ENCODE assay signal across 1 cellular context in the genomic region with DNA sequence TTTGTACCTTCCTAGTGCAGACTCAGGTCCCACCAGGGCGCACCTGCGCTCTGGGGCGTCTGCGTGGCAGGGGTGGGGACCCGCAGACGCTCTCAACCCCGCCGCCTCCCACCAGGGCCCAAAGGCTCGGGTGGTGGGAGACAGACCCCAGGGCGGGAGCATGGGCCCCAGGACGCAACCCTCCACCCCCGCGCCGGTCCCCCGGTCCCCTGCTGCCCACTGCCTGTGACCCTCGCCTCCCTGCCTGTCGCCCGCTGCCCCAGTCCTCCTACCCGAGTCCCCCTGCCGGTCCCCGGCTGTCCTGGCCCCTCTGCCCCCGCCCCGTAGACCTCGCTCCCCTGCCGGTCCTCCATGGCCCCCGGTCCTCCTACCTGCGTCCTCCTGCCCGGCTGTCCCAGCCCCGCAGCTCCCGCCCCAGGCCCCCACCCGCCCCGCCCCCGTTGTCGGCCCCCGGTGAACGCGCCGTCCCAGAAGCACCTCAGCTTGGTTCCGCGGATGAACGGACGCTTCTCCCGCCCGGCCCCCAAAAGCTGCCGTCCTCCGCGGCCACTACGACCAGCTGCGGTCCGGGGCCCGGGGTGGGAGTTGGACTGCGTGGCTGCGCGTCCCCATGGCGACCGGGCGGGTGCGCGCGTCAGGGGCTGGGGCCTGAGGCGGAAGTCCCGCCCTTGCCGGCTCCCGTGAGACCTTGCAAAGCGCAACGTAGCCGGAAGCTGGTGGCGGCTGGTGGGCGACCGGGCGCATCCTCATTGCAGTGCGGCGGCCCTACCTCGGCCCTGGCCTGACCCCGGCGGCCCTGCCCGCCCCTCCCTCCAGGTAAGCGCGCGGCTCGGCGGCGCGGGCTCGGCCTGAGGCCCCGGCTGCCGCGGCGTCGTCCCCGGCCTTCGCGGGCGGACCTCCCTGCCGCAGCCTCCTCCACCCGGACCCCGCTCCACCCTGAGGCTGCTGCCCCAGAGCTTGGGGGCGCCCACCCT.
A peak's percentile ranks its signal among the peaks of the same experiment; 100 is the strongest.
TF ChIP-seq lines count a peak whose summit lies in the region.

TSS of gene ARFGAP1 (plus strand) at position 709 of the 974 bp plus-strand sequence. CDS start 2,768 bp downstream, outside the sequence.

TF ChIP-seq in HepG2, 621 proteins besides CTCF, POLR2A, EP300 and RAD21 (continued from another document and continues in another):
- TF ChIP-seq, protein P1, sequence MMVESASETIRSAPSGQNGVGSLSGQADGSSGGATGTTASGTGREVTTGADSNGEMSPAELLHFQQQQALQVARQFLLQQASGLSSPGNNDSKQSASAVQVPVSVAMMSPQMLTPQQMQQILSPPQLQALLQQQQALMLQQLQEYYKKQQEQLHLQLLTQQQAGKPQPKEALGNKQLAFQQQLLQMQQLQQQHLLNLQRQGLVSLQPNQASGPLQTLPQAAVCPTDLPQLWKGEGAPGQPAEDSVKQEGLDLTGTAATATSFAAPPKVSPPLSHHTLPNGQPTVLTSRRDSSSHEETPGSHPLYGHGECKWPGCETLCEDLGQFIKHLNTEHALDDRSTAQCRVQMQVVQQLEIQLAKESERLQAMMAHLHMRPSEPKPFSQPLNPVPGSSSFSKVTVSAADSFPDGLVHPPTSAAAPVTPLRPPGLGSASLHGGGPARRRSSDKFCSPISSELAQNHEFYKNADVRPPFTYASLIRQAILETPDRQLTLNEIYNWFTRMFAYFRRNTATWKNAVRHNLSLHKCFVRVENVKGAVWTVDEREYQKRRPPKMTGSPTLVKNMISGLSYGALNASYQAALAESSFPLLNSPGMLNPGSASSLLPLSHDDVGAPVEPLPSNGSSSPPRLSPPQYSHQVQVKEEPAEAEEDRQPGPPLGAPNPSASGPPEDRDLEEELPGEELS (CRISPR knock-in tag; IDR thresholded peaks at IDR 0.05): peak; percentile 30
- TF ChIP-seq, protein P2, sequence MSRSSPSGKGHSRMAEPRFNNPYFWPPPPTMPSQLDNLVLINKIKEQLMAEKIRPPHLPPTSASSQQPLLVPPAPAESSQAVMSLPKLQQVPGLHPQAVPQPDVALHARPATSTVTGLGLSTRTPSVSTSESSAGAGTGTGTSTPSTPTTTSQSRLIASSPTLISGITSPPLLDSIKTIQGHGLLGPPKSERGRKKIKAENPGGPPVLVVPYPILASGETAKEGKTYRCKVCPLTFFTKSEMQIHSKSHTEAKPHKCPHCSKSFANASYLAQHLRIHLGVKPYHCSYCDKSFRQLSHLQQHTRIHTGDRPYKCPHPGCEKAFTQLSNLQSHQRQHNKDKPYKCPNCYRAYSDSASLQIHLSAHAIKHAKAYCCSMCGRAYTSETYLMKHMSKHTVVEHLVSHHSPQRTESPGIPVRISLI (CRISPR knock-in tag; IDR thresholded peaks at IDR 0.05; ENCODE audit: borderline replicate concordance): no peak
- TF ChIP-seq SUZ12 (IDR thresholded peaks at IDR 0.05; ENCODE audit: low read depth, low read length): peak; percentile 34; the same call in 1 of the 2 replicates
- TF ChIP-seq RFX3 (CRISPR knock-in tag; IDR thresholded peaks at IDR 0.05): peak; percentile 98
- TF ChIP-seq ZKSCAN8 (CRISPR knock-in tag; IDR thresholded peaks at IDR 0.05; ENCODE audit: borderline replicate concordance): no peak
- no peak for TF ChIP-seq NR2F6 (IDR thresholded peaks at IDR 0.05)
- TF ChIP-seq NR2F6 (CRISPR knock-in tag; IDR thresholded peaks at IDR 0.05): peak; percentile 83; the same call in 1 of the 2 replicates
- TF ChIP-seq ZNF703 (CRISPR knock-in tag; IDR thresholded peaks at IDR 0.05; ENCODE audit: borderline replicate concordance): no peak
- TF ChIP-seq LCORL (IDR thresholded peaks at IDR 0.05): no peak
- peak; percentile 68; the same call in 1 of the 2 replicates for TF ChIP-seq LCORL (CRISPR knock-in tag; IDR thresholded peaks at IDR 0.05)
- TF ChIP-seq SIN3A (IDR thresholded peaks at IDR 0.05; ENCODE audit: borderline replicate concordance, low read depth, low read length): peak; percentile 97; the same call in 1 of the 2 replicates
- 0 out of 2 replicates have a peak, but pooled peaks have one; percentile 34 for TF ChIP-seq REL (CRISPR knock-in tag; conservative IDR thresholded peaks at IDR 0.05)
- peak; percentile 68 for TF ChIP-seq NFYB (CRISPR knock-in tag; IDR thresholded peaks at IDR 0.05)
- peak; percentile 89; the same call in 1 of the 2 replicates for TF ChIP-seq FOXK1 (CRISPR knock-in tag; IDR thresholded peaks at IDR 0.05; ENCODE audit: borderline replicate concordance, low read depth)
- TF ChIP-seq ZBTB7B (CRISPR knock-in tag; IDR thresholded peaks at IDR 0.05): peak; percentile 89
- TF ChIP-seq TEAD3 (CRISPR knock-in tag; optimal IDR thresholded peaks at IDR 0.05; ENCODE audit: borderline replicate concordance): peak; percentile 85
- TF ChIP-seq SMAD9 (CRISPR knock-in tag; IDR thresholded peaks at IDR 0.05): no peak
- TF ChIP-seq ZNF124 (CRISPR knock-in tag; IDR thresholded peaks at IDR 0.05): peak; percentile 83; the same call in 1 of the 2 replicates
- peak; percentile 87; the same call in 1 of the 2 replicates for TF ChIP-seq ETV6 (CRISPR knock-in tag; conservative IDR thresholded peaks at IDR 0.05)
- no peak for TF ChIP-seq CHD4 (IDR thresholded peaks at IDR 0.05; ENCODE audit: borderline replicate concordance, low read length)
- TF ChIP-seq ZNF138 (CRISPR knock-in tag; IDR thresholded peaks at IDR 0.05; ENCODE audit: low read depth): peak; percentile 20; the same call in 1 of the 2 replicates
- no peak for TF ChIP-seq DPF2 (CRISPR knock-in tag; IDR thresholded peaks at IDR 0.05; ENCODE audit: borderline replicate concordance, low read depth)
- peak; percentile 73; the same call in 1 of the 2 replicates for TF ChIP-seq NR2C2 (CRISPR knock-in tag; IDR thresholded peaks at IDR 0.05; ENCODE audit: borderline replicate concordance)
- TF ChIP-seq ZNF563 (CRISPR knock-in tag; IDR thresholded peaks at IDR 0.05): peak; percentile 95
- TF ChIP-seq ZNF256 (CRISPR knock-in tag; conservative IDR thresholded peaks at IDR 0.05): no peak
- TF ChIP-seq KDM5B (CRISPR knock-in tag; IDR thresholded peaks at IDR 0.05; ENCODE audit: borderline replicate concordance): 0 out of 2 replicates have a peak, but pooled peaks have one; percentile 65
- TF ChIP-seq KLF15 (CRISPR knock-in tag; IDR thresholded peaks at IDR 0.05; ENCODE audit: borderline replicate concordance): no peak
- peak; percentile 71; the same call in 1 of the 2 replicates for TF ChIP-seq RNF2 (conservative IDR thresholded peaks at IDR 0.05; ENCODE audit: low read depth)
- peak; percentile 48; the same call in 1 of the 2 replicates for TF ChIP-seq SNAPC2 (CRISPR knock-in tag; IDR thresholded peaks at IDR 0.05)
- peak; percentile 93 for TF ChIP-seq ZNF143 (CRISPR knock-in tag; IDR thresholded peaks at IDR 0.05)
- no peak for TF ChIP-seq ZNF484 (CRISPR knock-in tag; IDR thresholded peaks at IDR 0.05; ENCODE audit: borderline replicate concordance, low read depth)
- TF ChIP-seq RARA (CRISPR knock-in tag; IDR thresholded peaks at IDR 0.05): peak; percentile 71
- TF ChIP-seq ZNF235 (CRISPR knock-in tag; IDR thresholded peaks at IDR 0.05; ENCODE audit: borderline replicate concordance): 0 out of 2 replicates have a peak, but pooled peaks have one; percentile 49
- peak; percentile 72 for TF ChIP-seq TBL1XR1 (IDR thresholded peaks at IDR 0.05; ENCODE audit: borderline replicate concordance, low read length, partially characterized antibody)
- TF ChIP-seq, protein P3, sequence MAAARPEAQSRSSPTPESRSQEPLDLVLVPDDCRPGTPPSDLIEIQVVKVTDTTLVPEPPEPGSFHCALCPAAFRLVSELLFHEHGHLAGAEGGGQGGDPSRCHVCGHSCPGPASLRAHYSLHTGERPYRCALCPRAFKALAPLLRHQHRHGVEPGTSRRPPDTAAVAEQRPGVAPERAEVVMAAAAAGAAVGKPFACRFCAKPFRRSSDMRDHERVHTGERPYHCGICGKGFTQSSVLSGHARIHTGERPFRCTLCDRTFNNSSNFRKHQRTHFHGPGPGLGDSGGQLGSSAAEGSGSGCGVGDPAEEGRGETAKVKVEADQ (CRISPR knock-in tag; IDR thresholded peaks at IDR 0.05; ENCODE audit: borderline replicate concordance): peak; percentile 76; the same call in 1 of the 2 replicates
- no peak for TF ChIP-seq BATF2 (CRISPR knock-in tag; IDR thresholded peaks at IDR 0.05)
- 0 out of 2 replicates have a peak, but pooled peaks have one; percentile 21 for TF ChIP-seq ZNF598 (CRISPR knock-in tag; IDR thresholded peaks at IDR 0.05; ENCODE audit: borderline replicate concordance)
- TF ChIP-seq FOXO1 (CRISPR knock-in tag; IDR thresholded peaks at IDR 0.05): peak; percentile 77
- TF ChIP-seq KIAA2018 (CRISPR knock-in tag; IDR thresholded peaks at IDR 0.05; ENCODE audit: borderline replicate concordance): no peak
- peak; percentile 91; the same call in 1 of the 2 replicates for TF ChIP-seq NR0B2 (CRISPR knock-in tag; IDR thresholded peaks at IDR 0.05)
- no peak for TF ChIP-seq FLYWCH1 (CRISPR knock-in tag; IDR thresholded peaks at IDR 0.05)
- TF ChIP-seq, protein P4, sequence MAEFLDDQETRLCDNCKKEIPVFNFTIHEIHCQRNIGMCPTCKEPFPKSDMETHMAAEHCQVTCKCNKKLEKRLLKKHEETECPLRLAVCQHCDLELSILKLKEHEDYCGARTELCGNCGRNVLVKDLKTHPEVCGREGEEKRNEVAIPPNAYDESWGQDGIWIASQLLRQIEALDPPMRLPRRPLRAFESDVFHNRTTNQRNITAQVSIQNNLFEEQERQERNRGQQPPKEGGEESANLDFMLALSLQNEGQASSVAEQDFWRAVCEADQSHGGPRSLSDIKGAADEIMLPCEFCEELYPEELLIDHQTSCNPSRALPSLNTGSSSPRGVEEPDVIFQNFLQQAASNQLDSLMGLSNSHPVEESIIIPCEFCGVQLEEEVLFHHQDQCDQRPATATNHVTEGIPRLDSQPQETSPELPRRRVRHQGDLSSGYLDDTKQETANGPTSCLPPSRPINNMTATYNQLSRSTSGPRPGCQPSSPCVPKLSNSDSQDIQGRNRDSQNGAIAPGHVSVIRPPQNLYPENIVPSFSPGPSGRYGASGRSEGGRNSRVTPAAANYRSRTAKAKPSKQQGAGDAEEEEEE (CRISPR knock-in tag; IDR thresholded peaks at IDR 0.05; ENCODE audit: borderline replicate concordance): no peak
- TF ChIP-seq TSC22D2 (CRISPR knock-in tag; IDR thresholded peaks at IDR 0.05; ENCODE audit: borderline replicate concordance): peak; percentile 64; the same call in 1 of the 2 replicates
- TF ChIP-seq ZMYM4 (CRISPR knock-in tag; IDR thresholded peaks at IDR 0.05): peak; percentile 59
- TF ChIP-seq CEBPG (CRISPR knock-in tag; IDR thresholded peaks at IDR 0.05): peak; percentile 46; the same call in 1 of the 2 replicates
- peak; percentile 5; the same call in 1 of the 2 replicates for TF ChIP-seq ZNF264 (CRISPR knock-in tag; IDR thresholded peaks at IDR 0.05)
- TF ChIP-seq RFX1 (IDR thresholded peaks at IDR 0.05): peak; percentile 95
- peak; percentile 54; the same call in 1 of the 2 replicates for TF ChIP-seq KDM3A (CRISPR knock-in tag; IDR thresholded peaks at IDR 0.05; ENCODE audit: low read depth)
